Comparison of ENCODE assay signal across 9 cellular contexts in the genomic region with DNA sequence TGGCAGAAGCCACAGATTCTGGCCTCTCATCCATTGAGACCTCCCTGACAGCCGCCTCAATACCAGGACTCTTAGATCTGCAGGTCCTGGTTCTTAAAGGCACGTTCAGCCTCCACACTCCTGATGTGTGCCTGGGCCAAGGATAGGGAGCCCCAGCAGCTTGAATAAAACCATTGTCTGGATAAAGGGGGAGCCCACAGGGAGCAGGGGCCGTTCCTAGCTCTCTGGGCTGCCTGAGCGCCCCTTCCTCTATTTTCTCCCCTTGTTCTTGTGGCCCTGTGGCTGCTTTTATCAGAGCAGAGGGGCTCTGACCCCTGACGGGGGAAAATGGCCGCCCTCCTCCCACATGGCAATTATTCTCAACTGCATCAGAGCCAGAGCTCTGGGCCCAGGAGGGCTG.
"Had no signal": no experiment of that assay in that cellular context is flagged by ENCODE, and none has a peak within 500 bp of the region (broad histone marks: within the 10 kb centered on the region; RNA-seq: fewer than 3 reads in every experiment).

No MANE protein-coding gene starts in this region.

- H3K36me3 ChIP-seq: HAP-1 had no signal

- H3K4me1 Mint-ChIP-seq: IgD-negative memory B cell had no signal

- H3K27ac Mint-ChIP-seq: HFFc6, IgD-negative memory B cell had no signal

- H3K9me3 ChIP-seq: HAP-1 had no signal

- DNase-seq: GM23248, H7, HFFc6, KBM-7 had no signal

- H3K4me1 ChIP-seq: HAP-1 had no signal

- ATAC-seq: HCT116, HepG2 had no signal

- H3K27ac ChIP-seq: GM23248, HL-60 had no signal

- H3K36me3 Mint-ChIP-seq: IgD-negative memory B cell had no signal

- H3K4me3 Mint-ChIP-seq: HFFc6, IgD-negative memory B cell had no signal

- H3K4me3 ChIP-seq: GM23248, HAP-1 had no signal

- H3K9ac ChIP-seq: GM23248 had no signal
